ENCODE assay signal across 13 cellular contexts in the genomic region with DNA sequence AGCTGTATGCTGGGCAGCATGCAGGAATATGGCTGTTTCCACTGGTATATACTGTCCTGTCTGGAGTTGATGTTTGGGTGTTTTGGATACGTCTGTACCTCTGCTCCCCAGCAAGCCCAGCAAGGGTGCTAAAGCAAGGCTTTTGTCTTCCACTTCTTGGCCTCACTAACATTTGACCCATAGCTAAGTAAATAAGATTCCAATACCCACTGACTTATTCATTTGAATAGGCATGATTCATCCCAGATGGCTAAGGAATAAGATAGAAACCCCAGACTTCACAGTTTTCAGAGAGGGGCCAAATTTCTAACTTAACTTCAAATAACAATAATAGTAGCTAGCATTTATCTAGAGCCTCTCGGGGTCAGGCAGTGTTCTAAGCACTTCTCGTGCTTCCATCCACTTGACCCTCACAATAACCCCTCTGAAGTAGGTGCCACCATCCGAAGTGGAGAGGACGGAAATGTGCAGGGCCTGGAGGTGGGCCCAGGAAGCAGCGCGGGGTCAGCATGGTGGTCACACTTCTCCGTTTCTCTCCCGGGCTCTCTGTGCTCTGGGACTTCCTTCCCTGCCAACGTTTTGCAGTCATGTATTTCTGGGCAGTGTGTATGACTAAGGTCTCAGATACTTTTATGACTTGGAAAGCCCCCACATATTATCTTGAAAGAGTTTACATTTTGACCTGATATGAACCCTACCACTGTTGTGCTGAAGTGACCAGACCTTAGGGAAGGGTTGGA. TPM values are rescaled to one million over a fixed set of nuclear protein-coding genes. Genes with fewer than 3 reads are reported as not detected.
DNase-seq lines count a peak whose midpoint lies in the region; FAIRE-seq and TF ChIP-seq lines count a peak whose summit lies in the region.
"Had no signal": no experiment of that assay in that cellular context is flagged by ENCODE, and none has a peak within 500 bp of the region (broad histone marks: within the 10 kb centered on the region; RNA-seq: fewer than 3 reads in every experiment).

No MANE protein-coding gene starts in this region.

- peak overlapping the region; percentile 96 for H3K27ac Mint-ChIP-seq in HFFc6
- H3K27ac Mint-ChIP-seq: activated B cell treated with CpG ODN at 0.5 μM for 24 hours had no signal

- intact Hi-C loops in head of caudate nucleus (cut with DNase I) = no loop called here

- FAIRE-seq in D721Med (lab: Jason Lieb, UNC) = no peak
- FAIRE-seq: kidney, pancreas had no signal

- H3K36me3 Mint-ChIP-seq in HFFc6 (ENCODE audit: low read depth) = no peaks in the 10 kb centered on the region

- no peaks in the 10 kb centered on the region for H3K9me3 Mint-ChIP-seq in HFFc6
- H3K9me3 Mint-ChIP-seq: activated B cell treated with CpG ODN at 0.5 μM for 24 hours had no signal

- peaks cover 50% of the 10 kb centered on the region for H3K4me1 Mint-ChIP-seq in HFFc6 (ENCODE audit: low read depth)

- H3K4me3 Mint-ChIP-seq in HFFc6 = peak overlapping the region; percentile 84
- H3K4me3 Mint-ChIP-seq: activated B cell treated with CpG ODN at 0.5 μM for 24 hours had no signal

- DNase-seq in AG08395 (ENCODE audit: low spot score) (peak; percentile 44), HFFc6 (peak; percentile 73), UCSD-AML1 (lab: John Stamatoyannopoulos, UW; ENCODE audit: unreplicated experiment) (peak; percentile 46), kidney tubule cell (ENCODE audit: low spot score) (peak; percentile 79), head of caudate nucleus (no peak), D721Med (ENCODE audit: insufficient read length, low spot score) (no peak), DMS 273 (lab: John Stamatoyannopoulos, UW; ENCODE audit: unreplicated experiment) (no peak)
- DNase-seq in activated CD8-positive, alpha-beta memory T cell treated with anti-CD3 and anti-CD28 coated beads, Interleukin-2, amount 50 U/mL, for 4 hours = no peak
- DNase-seq: activated B cell treated with CpG ODN at 0.5 μM for 24 hours, activated gamma-delta T cell, kidney, NCI-H1417 treated with DMSO at 0.1 percent for 48 hours, pancreas had no signal

- TF ChIP-seq CTCF in HFFc6 (IDR thresholded peaks at IDR 0.05) = no peak
- TF ChIP-seq CTCF in D721Med (IDR thresholded peaks at IDR 0.05; ENCODE audit: insufficient read depth, missing control alignments) = no peak

- H3K27me3 Mint-ChIP-seq in HFFc6 (ENCODE audit: insufficient read depth) = peaks cover 2% of the 10 kb centered on the region; the same call in 1 of the 2 replicates
- H3K27me3 Mint-ChIP-seq: activated B cell treated with CpG ODN at 0.5 μM for 24 hours had no signal

RNA-seq across cellular contexts. Expression of gene LRRK1, which starts 39.3 kb away (rescaled TPM):
- total RNA-seq in HFFc6 (2021; fragmentation: NEBNext Ultra II Directional; extraction: Animal tissue kit (Norgen Biotek cat#: 25700)) = 10 to 100 TPM; 11.4 to 14.8 (median 13.5) TPM

Comparison
In these comparisons a context has a peak if more than half of its experiments do, and no peak if none do; other contexts are left out.
1. DNase-seq: peak in AG08395 (single experiment), HFFc6 (single experiment), UCSD-AML1 (single experiment) and kidney tubule cell (single experiment); none in head of caudate nucleus (0 of 42), D721Med (single experiment), DMS 273 (single experiment) and activated CD8-positive, alpha-beta memory T cell treated with anti-CD3 and anti-CD28 coated beads, Interleukin-2, amount 50 U/mL, for 4 hours (single experiment).